In the genomic region with DNA sequence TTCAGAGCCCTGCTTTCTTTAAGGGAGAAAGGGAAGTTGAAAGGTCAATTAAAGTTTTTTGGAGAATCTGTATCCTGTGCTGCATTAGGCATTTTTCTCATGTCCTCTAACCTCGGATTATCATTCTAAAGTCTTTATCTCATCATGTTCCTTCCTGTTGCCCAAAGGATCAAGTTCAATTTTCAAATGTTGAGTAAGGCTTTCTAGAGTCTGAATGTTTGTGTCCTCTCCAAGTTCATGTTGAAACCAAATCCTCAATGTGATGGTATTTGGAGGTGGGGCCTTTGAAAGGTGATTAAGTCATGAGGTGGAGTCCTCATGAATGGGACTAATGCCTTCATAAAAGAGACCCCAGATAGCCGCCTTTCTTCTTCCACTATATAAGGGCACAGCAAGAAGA, we compare ENCODE assay signal across 30 cellular contexts. TPM values are rescaled to one million over a fixed set of nuclear protein-coding genes. Genes with fewer than 3 reads are reported as not detected.
"Had no signal": no experiment of that assay in that cellular context is flagged by ENCODE, and none has a peak within 500 bp of the region (broad histone marks: within the 10 kb centered on the region; RNA-seq: fewer than 3 reads in every experiment).

No MANE protein-coding gene starts in this region.

- DNase-seq: activated CD4-positive, alpha-beta T cell treated with anti-CD3 and anti-CD28 coated beads for 36 hours; activated CD4-positive, CD25-positive, alpha-beta regulatory T cell; activated CD8-positive, alpha-beta memory T cell treated with anti-CD3 and anti-CD28 coated beads, Interleukin-2, amount 10 ng/mL, durations not matched to agents 7 days and 5 days; activated CD8-positive, alpha-beta T cell treated with anti-CD3 and anti-CD28 coated beads, Interleukin-2, amount 10 ng/mL, durations not matched to agents 7 days and 5 days; activated naive CD4-positive, alpha-beta T cell; activated T-cell treated with anti-CD3 and anti-CD28 coated beads, Interleukin-2, amount 50 U/mL, for 72 hours; anterior cingulate cortex; cortex of kidney; head of caudate nucleus; hypothalamus; immature natural killer cell; left ventricle myocardium inferior; midbrain; naive thymus-derived CD4-positive, alpha-beta T cell; ovary; stimulated activated CD4-positive, alpha-beta T cell treated with anti-CD3 and anti-CD28 coated beads, Interleukin-4, amount 100 ng/mL, for 24 hours; T-helper 1 cell; trophoblast cell had no signal

- H3K36me3 Mint-ChIP-seq: activated CD8-positive, alpha-beta memory T cell treated with anti-CD3 and anti-CD28 coated beads, Interleukin-2, amount 10 ng/mL, durations not matched to agents 7 days and 5 days; activated naive CD4-positive, alpha-beta T cell treated with anti-CD3 and anti-CD28 coated beads, Interleukin-2, amount 50 U/mL, for 72 hours; brain; immature natural killer cell; stimulated activated effector memory CD8-positive, alpha-beta T cell treated with anti-CD3 and anti-CD28 coated beads, Interleukin-12 subunit alpha, Interleukin-12 subunit beta, amount 100 ng/mL, for 72 hours had no signal

- H3K4me3 ChIP-seq: esophagus muscularis mucosa, left ventricle myocardium inferior, ovary, thoracic aorta had no signal

- ATAC-seq: activated CD8-positive, alpha-beta memory T cell treated with anti-CD3 and anti-CD28 coated beads, Interleukin-2, amount 10 ng/mL, durations not matched to agents 7 days and 5 days; activated CD8-positive, alpha-beta T cell treated with anti-CD3 and anti-CD28 coated beads, Interleukin-2, amount 10 ng/mL, durations not matched to agents 7 days and 5 days; activated naive CD4-positive, alpha-beta T cell treated with anti-CD3 and anti-CD28 coated beads, Interleukin-2, amount 50 U/mL, for 72 hours; naive thymus-derived CD4-positive, alpha-beta T cell; sciatic nerve; stimulated activated effector memory CD8-positive, alpha-beta T cell treated with anti-CD3 and anti-CD28 coated beads, Interleukin-12 subunit alpha, Interleukin-12 subunit beta, amount 100 ng/mL, for 72 hours had no signal

- H3K27me3 ChIP-seq: esophagus muscularis mucosa, ovary had no signal

- H3K36me3 ChIP-seq: esophagus muscularis mucosa, left ventricle myocardium inferior, ovary, thoracic aorta had no signal

- FAIRE-seq: endothelial cell of umbilical vein, small intestine, urothelium cell line had no signal

- H3K27ac Mint-ChIP-seq: activated CD4-positive, alpha-beta T cell treated with anti-CD3 and anti-CD28 coated beads for 36 hours; activated CD8-positive, alpha-beta memory T cell treated with anti-CD3 and anti-CD28 coated beads, Interleukin-2, amount 10 ng/mL, durations not matched to agents 7 days and 5 days; activated CD8-positive, alpha-beta T cell treated with anti-CD3 and anti-CD28 coated beads, Interleukin-2, amount 10 ng/mL, durations not matched to agents 7 days and 5 days; activated naive CD4-positive, alpha-beta T cell treated with anti-CD3 and anti-CD28 coated beads, Interleukin-2, amount 50 U/mL, for 72 hours; activated T-cell treated with anti-CD3 and anti-CD28 coated beads, Interleukin-2, amount 50 U/mL, for 72 hours; brain; immature natural killer cell; naive thymus-derived CD4-positive, alpha-beta T cell; progenitor cell of endocrine pancreas; stimulated activated effector memory CD8-positive, alpha-beta T cell treated with anti-CD3 and anti-CD28 coated beads, Interleukin-12 subunit alpha, Interleukin-12 subunit beta, amount 100 ng/mL, for 72 hours; stimulated activated naive CD8-positive, alpha-beta T cell treated with anti-CD3 and anti-CD28 coated beads, Interleukin-15, Interleukin-2, amounts not matched to agents 100 ng/mL and 50 ng/mL, for 24 hours; T-helper 2 cell treated with Interferon-gamma antibody and Interleukin-4, amounts not matched to agents 5 μg/mL and 100 μg/mL, for 36 hours had no signal

- H3K9me3 ChIP-seq: esophagus muscularis mucosa, ovary, thoracic aorta had no signal

- H3K4me1 ChIP-seq: left ventricle myocardium inferior had no signal

- H3K9me3 Mint-ChIP-seq: activated naive CD4-positive, alpha-beta T cell treated with anti-CD3 and anti-CD28 coated beads, Interleukin-2, amount 50 U/mL, for 72 hours; activated T-cell treated with anti-CD3 and anti-CD28 coated beads, Interleukin-2, amount 50 U/mL, for 72 hours; immature natural killer cell; stimulated activated effector memory CD8-positive, alpha-beta T cell treated with anti-CD3 and anti-CD28 coated beads, Interleukin-12 subunit alpha, Interleukin-12 subunit beta, amount 100 ng/mL, for 72 hours; stimulated activated naive CD8-positive, alpha-beta T cell treated with anti-CD3 and anti-CD28 coated beads, Interleukin-15, Interleukin-2, amounts not matched to agents 100 ng/mL and 50 ng/mL, for 24 hours had no signal

- H3K4me1 Mint-ChIP-seq: immature natural killer cell; stimulated activated effector memory CD8-positive, alpha-beta T cell treated with anti-CD3 and anti-CD28 coated beads, Interleukin-12 subunit alpha, Interleukin-12 subunit beta, amount 100 ng/mL, for 72 hours had no signal

- H3K4me3 Mint-ChIP-seq: activated CD4-positive, alpha-beta T cell treated with anti-CD3 and anti-CD28 coated beads for 36 hours; activated CD8-positive, alpha-beta memory T cell treated with anti-CD3 and anti-CD28 coated beads, Interleukin-2, amount 10 ng/mL, durations not matched to agents 7 days and 5 days; activated CD8-positive, alpha-beta T cell treated with anti-CD3 and anti-CD28 coated beads, Interleukin-2, amount 10 ng/mL, durations not matched to agents 7 days and 5 days; activated T-cell treated with anti-CD3 and anti-CD28 coated beads, Interleukin-2, amount 50 U/mL, for 72 hours; brain; immature natural killer cell; naive thymus-derived CD4-positive, alpha-beta T cell; stimulated activated effector memory CD8-positive, alpha-beta T cell treated with anti-CD3 and anti-CD28 coated beads, Interleukin-12 subunit alpha, Interleukin-12 subunit beta, amount 100 ng/mL, for 72 hours; stimulated activated naive CD8-positive, alpha-beta T cell treated with anti-CD3 and anti-CD28 coated beads, Interleukin-15, Interleukin-2, amounts not matched to agents 100 ng/mL and 50 ng/mL, for 24 hours; T-helper 2 cell treated with Interferon-gamma antibody and Interleukin-4, amounts not matched to agents 5 μg/mL and 100 μg/mL, for 36 hours had no signal

- H3K27ac ChIP-seq: esophagus muscularis mucosa, left ventricle myocardium inferior, ovary, thoracic aorta had no signal

RNA-seq across cellular contexts. Expression of a gene that starts 20.2 kb away (rescaled TPM):
- total RNA-seq: activated CD8-positive, alpha-beta T cell treated with anti-CD3 and anti-CD28 coated beads, Interleukin-2, amount 10 ng/mL, durations not matched to agents 7 days and 5 days; activated naive CD4-positive, alpha-beta T cell treated with anti-CD3 and anti-CD28 coated beads, Interleukin-2, amount 50 U/mL, for 72 hours had no signal
- polyA plus RNA-seq: endothelial cell of umbilical vein; immature natural killer cell; naive thymus-derived CD4-positive, alpha-beta T cell had no signal
